Comparison of ENCODE assay signal across 21 cellular contexts in the genomic region with DNA sequence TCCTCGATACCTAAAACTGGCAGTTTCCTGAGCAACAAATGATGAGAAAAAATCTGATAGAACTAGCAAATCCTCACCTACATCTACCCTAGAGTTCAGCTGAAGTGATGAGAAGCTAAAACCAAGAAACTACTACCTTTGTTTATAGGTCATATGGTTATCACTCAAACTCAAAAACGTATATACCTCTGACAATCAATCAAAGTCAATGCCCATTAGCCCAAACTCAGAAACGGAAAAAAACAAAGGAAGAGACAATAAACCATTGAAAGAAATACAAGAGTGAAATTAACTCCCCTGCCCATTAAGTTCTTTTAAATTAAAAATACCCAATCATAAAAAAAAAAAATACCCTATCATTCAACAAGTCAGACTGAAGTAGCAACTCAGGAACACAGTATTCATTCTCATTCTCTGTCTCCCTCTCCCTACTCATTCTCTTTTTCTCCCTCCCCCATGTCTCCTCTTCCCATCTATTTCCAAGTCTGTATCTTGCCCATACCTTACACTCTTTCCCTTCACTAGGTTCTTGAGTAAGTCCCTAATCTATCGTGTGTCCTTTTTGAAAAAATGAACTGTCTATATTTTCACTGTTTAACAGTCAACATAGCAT.
"Had no signal": no experiment of that assay in that cellular context is flagged by ENCODE, and none has a peak within 500 bp of the region (broad histone marks: within the 10 kb centered on the region; RNA-seq: fewer than 3 reads in every experiment).

No MANE protein-coding gene starts in this region.

- H3K27ac ChIP-seq: colonic mucosa, neutrophil, right atrium auricular region, sigmoid colon, skin epidermis, thoracic aorta, transverse colon had no signal

- ATAC-seq: esophagus mucosa; mucosa of descending colon; naive thymus-derived CD8-positive, alpha-beta T cell had no signal

- H3K27me3 ChIP-seq: colonic mucosa, right atrium auricular region, sigmoid colon, stomach, transverse colon had no signal

- DNase-seq: colonic mucosa; effector CD4-positive, alpha-beta T cell; endodermal cell; heart right ventricle; hypothalamus; kidney glomerular epithelial cell; mucosa of descending colon; naive thymus-derived CD8-positive, alpha-beta T cell; posterior cingulate gyrus; sigmoid colon; stimulated activated CD4-positive, alpha-beta T cell treated with anti-CD3 and anti-CD28 coated beads, Interleukin-12 subunit alpha, Interleukin-12 subunit beta, amount 100 ng/mL, for 4 hours; stimulated activated naive CD4-positive, alpha-beta T cell; stomach; substantia nigra; transverse colon had no signal

- H3K4me1 ChIP-seq: colonic mucosa had no signal

- H3K36me3 ChIP-seq: colonic mucosa, heart right ventricle, neutrophil, right atrium auricular region, sigmoid colon, stomach, thoracic aorta, transverse colon had no signal

- H3K4me3 ChIP-seq: colonic mucosa, heart right ventricle, mucosa of descending colon, right atrium auricular region, sigmoid colon, skin epidermis, stomach, thoracic aorta, transverse colon had no signal

- FAIRE-seq: frontal cortex had no signal

- H3K9me3 ChIP-seq: colonic mucosa, heart right ventricle, mucosa of descending colon, neutrophil, right atrium auricular region, sigmoid colon, stomach, thoracic aorta, transverse colon had no signal
